ENCODE assay signal across 21 cellular contexts in genomic region chr5:150176745-150177485, GRCh38. TPM values are rescaled to one million over a fixed set of nuclear protein-coding genes. Genes with fewer than 3 reads are reported as not detected.
DNase-seq lines count a peak whose midpoint lies in the region; FAIRE-seq and TF ChIP-seq lines count a peak whose summit lies in the region.
"Had no signal": no experiment of that assay in that cellular context is flagged by ENCODE, and none has a peak within 500 bp of the region (broad histone marks: within the 10 kb centered on the region; RNA-seq: fewer than 3 reads in every experiment).

No MANE protein-coding gene starts in this region.

- H3K9me3 ChIP-seq in BLaER1 (no peaks in the 10 kb centered on the region), SJCRH30 (replicated peaks) (no peaks in the 10 kb centered on the region), small intestine (ENCODE audit: control insufficient read depth, low read depth) (no peaks in the 10 kb centered on the region), MM.1S (replicated peaks; ENCODE audit: insufficient read depth, low read length) (no peaks in the 10 kb centered on the region)
- H3K9me3 ChIP-seq: A549 had no signal

- no peaks in the 10 kb centered on the region for H3K9me2 ChIP-seq in MM.1S (replicated peaks; ENCODE audit: insufficient read depth, low read length)

- no peak for FAIRE-seq in small intestine (lab: Jason Lieb, UNC)
- FAIRE-seq: A549, GM19239 had no signal

- H3K4me2 ChIP-seq in BLaER1 (peak overlapping the region; percentile 51), MM.1S (ENCODE audit: low read depth, low read length) (no peak overlapping the region)
- H3K4me2 ChIP-seq: A549, PC-9 had no signal

- H3K27ac ChIP-seq in BLaER1 (0 out of 2 replicates have a peak overlapping the region, but pooled peaks have one; percentile 6), SJCRH30 (peak overlapping the region; percentile 28; the same call in 1 of the 2 replicates), small intestine (ENCODE audit: low read depth in 1 of 2, low read length in 1 of 2) (peak overlapping the region; percentile 32 to 36), MM.1S (ENCODE audit: low read length) (no peak overlapping the region)
- H3K27ac ChIP-seq: A549, PC-9 had no signal

- H2AFZ ChIP-seq in MM.1S (ENCODE audit: low read length), result no peak overlapping the region
- H2AFZ ChIP-seq: PC-9 had no signal

- WGBS in small intestine, 3 donors, result 52 to 61% (median 53%) methylated on average over 8 of the region's 8 CpGs

- no peaks in the 10 kb centered on the region for H3K36me3 ChIP-seq in BLaER1
- H3K36me3 ChIP-seq in SJCRH30, result no peaks in the 10 kb centered on the region
- H3K36me3 ChIP-seq in small intestine (ENCODE audit: control insufficient read depth in 2 of 2, insufficient read depth in 2 of 2, low read length in 2 of 2), result no peaks in the 10 kb centered on the region
- no peaks in the 10 kb centered on the region for H3K36me3 ChIP-seq in MM.1S (replicated peaks; ENCODE audit: insufficient read depth, low read length)

- H3K79me2 ChIP-seq in MM.1S (ENCODE audit: low read length), result no peaks in the 10 kb centered on the region

- H3K27me3 ChIP-seq in BLaER1 (no peaks in the 10 kb centered on the region), SJCRH30 (no peaks in the 10 kb centered on the region), small intestine (ENCODE audit: control insufficient read depth in 2 of 2, insufficient read depth in 2 of 2, low read length in 2 of 2) (no peaks in the 10 kb centered on the region), MM.1S (replicated peaks; ENCODE audit: insufficient read depth, low read length) (peaks cover 5% of the 10 kb centered on the region; the same call in 1 of the 2 replicates)

- no peaks in the 10 kb centered on the region for H3F3A ChIP-seq in MM.1S (ENCODE audit: insufficient read depth, low read length)

- H3K4me1 ChIP-seq in BLaER1, result peaks cover 33% of the 10 kb centered on the region
- peaks cover 28% of the 10 kb centered on the region for H3K4me1 ChIP-seq in SJCRH30
- peaks cover 13 to 24% of the 10 kb centered on the region in 2 donors for H3K4me1 ChIP-seq in small intestine (ENCODE audit: control insufficient read depth in 2 of 2, insufficient read depth in 1 of 2, low read depth in 1 of 2, low read length in 1 of 2)
- H3K4me1 ChIP-seq in MM.1S (ENCODE audit: low read length), result no peaks in the 10 kb centered on the region
- H3K4me1 ChIP-seq: A549 had no signal

- DNase-seq in SJCRH30 (peak; percentile 81 to 85), fibroblast of gingiva (ENCODE audit: low read depth) (peak; percentile 77), small intestine (no peak), MV-4-11 (lab: John Stamatoyannopoulos, UW) (no peak), NCI-H1105 (lab: John Stamatoyannopoulos, UW) (no peak), MM.1S (no peak)
- no peak for DNase-seq in stimulated activated CD4-positive, alpha-beta T cell treated with anti-CD3 and anti-CD28 coated beads, Interleukin-1b, Interleukin-23, amount 100 ng/mL, for 48 hours
- DNase-seq: AML-193, COR-L47, H7, Kasumi-1, NCI-H1436, NCI-H2029 treated with DMSO at 0.1 percent for 48 hours, NCI-H2171 treated with DMSO at 0.1 percent for 48 hours, NCI-H510A treated with DMSO at 0.1 percent for 48 hours, PC-9 had no signal

- no peak overlapping the region for H3K9ac ChIP-seq in BLaER1
- H3K9ac ChIP-seq in MM.1S (ENCODE audit: low read length), result no peak overlapping the region

- H3K4me3 ChIP-seq in BLaER1, result no peak overlapping the region
- no peak overlapping the region for H3K4me3 ChIP-seq in SJCRH30
- H3K4me3 ChIP-seq in small intestine (ENCODE audit: low read depth in 1 of 2, low read length in 2 of 2), result no peak overlapping the region
- H3K4me3 ChIP-seq in MM.1S (ENCODE audit: low read length), result no peak overlapping the region
- H3K4me3 ChIP-seq: A549, PC-9 had no signal

- no peak for TF ChIP-seq CTCF in MM.1S (IDR thresholded peaks at IDR 0.05; ENCODE audit: low read length)

- H4K20me1 ChIP-seq in BLaER1 (no peaks in the 10 kb centered on the region), MM.1S (ENCODE audit: insufficient read depth, low read length) (no peaks in the 10 kb centered on the region)

RNA-seq across cellular contexts. Expression of gene CDX1, which starts 10.3 kb away (rescaled TPM):
- not detected in 2 replicates for total RNA-seq in SJCRH30 (2014; rRNA removed; shearing (Covaris generic))
- 100 to 1,000 TPM; 205 to 238 (median 219) TPM for polyA plus RNA-seq in small intestine
- total RNA-seq: HT1080, PC-9 had no signal
- polyA plus RNA-seq: A549, IgD-negative memory B cell had no signal

RNA-seq across cellular contexts. Expression of gene SLC6A7, which starts 12.9 kb away (rescaled TPM):
- total RNA-seq in SJCRH30 (2014; rRNA removed; shearing (Covaris generic)), result not detected in 2 replicates
- 1 to 10 TPM in 2 of 3 donors, under 1 TPM in 1; 0.81 to 2.6 (median 1.8) TPM for polyA plus RNA-seq in small intestine
- total RNA-seq: H7, HT1080, PC-9 had no signal
- polyA plus RNA-seq: A549, IgD-negative memory B cell had no signal

RNA-seq across cellular contexts. Expression of gene PDGFRB, which starts 21.3 kb away (rescaled TPM):
- total RNA-seq in SJCRH30 (2014; rRNA removed; shearing (Covaris generic)), result 4.7 and 7.2 TPM in 2 replicates
- polyA plus RNA-seq in small intestine, result 10 to 100 TPM in 1 of 3 donors, 1 to 10 TPM in 1, under 1 TPM in 1; 0.45 to 31.6 (median 1.6) TPM
- total RNA-seq: PC-9 had no signal

Comparison
In these comparisons a context has a peak if more than half of its experiments do, and no peak if none do; other contexts are left out.
1. DNase-seq: peak in SJCRH30 (2 of 2) and fibroblast of gingiva (single experiment); none in small intestine (single experiment), MV-4-11 (single experiment), NCI-H1105 (single experiment), stimulated activated CD4-positive, alpha-beta T cell treated with anti-CD3 and anti-CD28 coated beads, Interleukin-1b, Interleukin-23, amount 100 ng/mL, for 48 hours (single experiment) and MM.1S (single experiment).